In genomic region chr1:179253286-179253972, GRCh38 we compare ENCODE assay signal across 15 cellular contexts.
"Had no signal": no experiment of that assay in that cellular context is flagged by ENCODE, and none has a peak within 500 bp of the region (broad histone marks: within the 10 kb centered on the region; RNA-seq: fewer than 3 reads in every experiment).

No MANE protein-coding gene starts in this region.

- H3K9me3 ChIP-seq: adrenal gland, neutrophil, right atrium auricular region, tibial artery had no signal

- H3K27me3 ChIP-seq: adrenal gland, dorsolateral prefrontal cortex, hepatocyte, neutrophil, right atrium auricular region, tibial artery had no signal

- H3K27ac ChIP-seq: adrenal gland, dorsolateral prefrontal cortex, hepatocyte, neutrophil, right atrium auricular region, tibial artery had no signal

- H3K4me3 Mint-ChIP-seq: activated CD4-positive, alpha-beta T cell treated with anti-CD3 and anti-CD28 coated beads, Interleukin-2, amount 10 ng/mL, durations not matched to agents 7 days and 5 days; activated naive CD4-positive, alpha-beta T cell treated with anti-CD3 and anti-CD28 coated beads, Interleukin-2, amount 10 ng/mL, durations not matched to agents 7 days and 5 days; mesothelial cell of epicardium; naive B cell; stimulated activated effector memory CD8-positive, alpha-beta T cell treated with anti-CD3 and anti-CD28 coated beads, Interleukin-12 subunit alpha, Interleukin-12 subunit beta, amount 100 ng/mL, for 72 hours had no signal

- H3K4me3 ChIP-seq: adrenal gland, dorsolateral prefrontal cortex, hepatocyte, right atrium auricular region, smooth muscle cell, tibial artery had no signal

- DNase-seq: activated CD4-positive, alpha-beta T cell treated with anti-CD3 and anti-CD28 coated beads, Interleukin-2, amount 10 ng/mL, durations not matched to agents 7 days and 5 days; activated CD4-positive, CD25-positive, alpha-beta regulatory T cell; activated naive CD4-positive, alpha-beta T cell treated with anti-CD3 and anti-CD28 coated beads, Interleukin-2, amount 10 ng/mL, durations not matched to agents 7 days and 5 days; activated T-cell treated with anti-CD3 and anti-CD28 coated beads for 4 hours; adrenal gland; dorsolateral prefrontal cortex; naive B cell; tibial artery had no signal

- H3K4me1 ChIP-seq: adrenal gland, right atrium auricular region, tibial artery had no signal

- H3K9me3 Mint-ChIP-seq: activated CD4-positive, alpha-beta T cell treated with anti-CD3 and anti-CD28 coated beads, Interleukin-2, amount 10 ng/mL, durations not matched to agents 7 days and 5 days; activated naive CD4-positive, alpha-beta T cell treated with anti-CD3 and anti-CD28 coated beads, Interleukin-2, amount 10 ng/mL, durations not matched to agents 7 days and 5 days; activated T-helper 2 cell treated with anti-CD3 and anti-CD28 coated beads, Interferon-gamma antibody, Interleukin-2, Interleukin-4, amounts not matched to agents 10 μg/mL and 5 μg/mL and 100 μg/mL, durations not matched to agents 14 hours and 24 hours and 36 hours; mesothelial cell of epicardium; naive B cell; stimulated activated effector memory CD8-positive, alpha-beta T cell treated with anti-CD3 and anti-CD28 coated beads, Interleukin-12 subunit alpha, Interleukin-12 subunit beta, amount 100 ng/mL, for 72 hours had no signal

- H3K4me1 Mint-ChIP-seq: activated CD4-positive, alpha-beta T cell treated with anti-CD3 and anti-CD28 coated beads, Interleukin-2, amount 10 ng/mL, durations not matched to agents 7 days and 5 days; activated naive CD4-positive, alpha-beta T cell treated with anti-CD3 and anti-CD28 coated beads, Interleukin-2, amount 10 ng/mL, durations not matched to agents 7 days and 5 days; mesothelial cell of epicardium; naive B cell; stimulated activated effector memory CD8-positive, alpha-beta T cell treated with anti-CD3 and anti-CD28 coated beads, Interleukin-12 subunit alpha, Interleukin-12 subunit beta, amount 100 ng/mL, for 72 hours had no signal

- H2AFZ ChIP-seq: hepatocyte had no signal

- H3K27me3 Mint-ChIP-seq: activated CD4-positive, alpha-beta T cell treated with anti-CD3 and anti-CD28 coated beads, Interleukin-2, amount 10 ng/mL, durations not matched to agents 7 days and 5 days; activated naive CD4-positive, alpha-beta T cell treated with anti-CD3 and anti-CD28 coated beads, Interleukin-2, amount 10 ng/mL, durations not matched to agents 7 days and 5 days had no signal

- ATAC-seq: stimulated activated effector memory CD8-positive, alpha-beta T cell treated with anti-CD3 and anti-CD28 coated beads, Interleukin-12 subunit alpha, Interleukin-12 subunit beta, amount 100 ng/mL, for 72 hours had no signal

- H3K27ac Mint-ChIP-seq: activated CD4-positive, alpha-beta T cell treated with anti-CD3 and anti-CD28 coated beads, Interleukin-2, amount 10 ng/mL, durations not matched to agents 7 days and 5 days; activated naive CD4-positive, alpha-beta T cell treated with anti-CD3 and anti-CD28 coated beads, Interleukin-2, amount 10 ng/mL, durations not matched to agents 7 days and 5 days; activated T-helper 2 cell treated with anti-CD3 and anti-CD28 coated beads, Interferon-gamma antibody, Interleukin-2, Interleukin-4, amounts not matched to agents 10 μg/mL and 5 μg/mL and 100 μg/mL, durations not matched to agents 14 hours and 24 hours and 36 hours; mesothelial cell of epicardium; stimulated activated effector memory CD8-positive, alpha-beta T cell treated with anti-CD3 and anti-CD28 coated beads, Interleukin-12 subunit alpha, Interleukin-12 subunit beta, amount 100 ng/mL, for 72 hours had no signal

- H3K36me3 Mint-ChIP-seq: activated naive CD4-positive, alpha-beta T cell treated with anti-CD3 and anti-CD28 coated beads, Interleukin-2, amount 10 ng/mL, durations not matched to agents 7 days and 5 days; mesothelial cell of epicardium; naive B cell; stimulated activated effector memory CD8-positive, alpha-beta T cell treated with anti-CD3 and anti-CD28 coated beads, Interleukin-12 subunit alpha, Interleukin-12 subunit beta, amount 100 ng/mL, for 72 hours had no signal

- H3K4me2 ChIP-seq: hepatocyte, smooth muscle cell had no signal

- H3K36me3 ChIP-seq: adrenal gland, neutrophil, right atrium auricular region, tibial artery had no signal
